ENCODE assay signal across 8 cellular contexts in genomic region chr3:169813757-169814517, GRCh38. TPM values are rescaled to one million over a fixed set of nuclear protein-coding genes. Genes with fewer than 3 reads are reported as not detected.
DNase-seq lines count a peak whose midpoint lies in the region; ATAC-seq and TF ChIP-seq lines count a peak whose summit lies in the region.

No MANE protein-coding gene starts in this region.

- CTCF ChIA-PET in naive thymus-derived CD4-positive, alpha-beta T cell (lab: Charles Lee) = interaction anchor here (0.6 to 0.9 kb wide), 2 partner anchors 49 to 140 kb away, joined by 3 to 4 read pairs; no protein-coding TSS in a partner anchor

- H3K4me1 ChIP-seq in colonic mucosa (no peaks in the 10 kb centered on the region), testis (no peaks in the 10 kb centered on the region)
- peaks cover 4 to 6% of the 10 kb centered on the region in 2 donors for H3K4me1 ChIP-seq in naive thymus-derived CD4-positive, alpha-beta T cell (ENCODE audit: control insufficient read depth in 2 of 2, insufficient read depth in 2 of 2, low read length in 2 of 2)

- H3K36me3 Mint-ChIP-seq in HFFc6 (ENCODE audit: low read depth) = peaks cover 13% of the 10 kb centered on the region
- peaks cover 0 to 10% (median 4%) of the 10 kb centered on the region in 5 donors for H3K36me3 Mint-ChIP-seq in naive thymus-derived CD4-positive, alpha-beta T cell

- H3K4me3 ChIP-seq in GM12875 (ENCODE audit: low read depth, low read length) (peak overlapping the region; percentile 87), colonic mucosa (peak overlapping the region; percentile 19), testis (peak overlapping the region; percentile 37 to 82)
- peak overlapping the region; percentile 85 for H3K4me3 ChIP-seq in naive thymus-derived CD4-positive, alpha-beta T cell (ENCODE audit: low read length)

- intact Hi-C loops in colonic mucosa (cut with DNase I) = no loop called here
- intact Hi-C loops in naive thymus-derived CD4-positive, alpha-beta T cell (cut with micrococcal nuclease) = loop anchor here (1.0 to 5.0 kb wide), 14 partner anchors 15 to 1058 kb away; partner anchors contain the start of genes GPR160 (in 2 of the 2), PHC3 (in 2 of the 2), RPL22L1 (in 2 of the 2) and SEC62 (in 2 of the 2)
- intact Hi-C loops in testis (cut with DNase I; ENCODE audit: low total_unique reads) = no loop called here

- peak overlapping the region; percentile 87; the same call in 1 of the 2 replicates for H3K4me3 Mint-ChIP-seq in HFFc6
- peak overlapping the region; percentile 79 to 91 (median 86) for H3K4me3 Mint-ChIP-seq in naive thymus-derived CD4-positive, alpha-beta T cell

- ATAC-seq in naive thymus-derived CD4-positive, alpha-beta T cell = peak; percentile 90
- no peak for ATAC-seq in omental fat pad (ENCODE audit: low FRiP score)

- peak overlapping the region; percentile 82; the same call in 1 of the 2 replicates for H3K27ac Mint-ChIP-seq in HFFc6
- peak overlapping the region in 8 of 9 donors; percentile 7 to 92 (median 52) for H3K27ac Mint-ChIP-seq in naive thymus-derived CD4-positive, alpha-beta T cell

- H3K9me3 ChIP-seq in colonic mucosa (no peaks in the 10 kb centered on the region), testis (no peaks in the 10 kb centered on the region)
- no peaks in the 10 kb centered on the region for H3K9me3 ChIP-seq in naive thymus-derived CD4-positive, alpha-beta T cell (ENCODE audit: control insufficient read depth in 2 of 3, low read length in 3 of 3)

- H3K9me3 Mint-ChIP-seq in HFFc6 = peaks cover 15% of the 10 kb centered on the region
- peaks cover 0 to 22% (median 10%) of the 10 kb centered on the region in 11 donors for H3K9me3 Mint-ChIP-seq in naive thymus-derived CD4-positive, alpha-beta T cell

- H3K27me3 ChIP-seq in colonic mucosa (no peaks in the 10 kb centered on the region), testis (no peaks in the 10 kb centered on the region)
- no peaks in the 10 kb centered on the region for H3K27me3 ChIP-seq in naive thymus-derived CD4-positive, alpha-beta T cell (ENCODE audit: control insufficient read depth in 2 of 2, insufficient read depth in 2 of 2, low read length in 2 of 2)

- peaks cover 42% of the 10 kb centered on the region for H3K4me1 Mint-ChIP-seq in HFFc6 (ENCODE audit: low read depth)
- H3K4me1 Mint-ChIP-seq in naive thymus-derived CD4-positive, alpha-beta T cell = peaks cover 21 to 34% (median 25%) of the 10 kb centered on the region in 7 donors

- DNase-seq in HFFc6 = no peak
- DNase-seq in NCI-H1105 (lab: John Stamatoyannopoulos, UW) = peak; percentile 73
- peak; percentile 22 to 37 (median 31) for DNase-seq in activated CD4-positive, CD25-positive, alpha-beta regulatory T cell (lab: John Stamatoyannopoulos, UW)
- peak; percentile 73 for DNase-seq in colonic mucosa
- DNase-seq in naive thymus-derived CD4-positive, alpha-beta T cell = peak; percentile 37 to 81 (median 71)
- DNase-seq in testis = no peak
- no peak for DNase-seq in omental fat pad (ENCODE audit: low spot score)

- TF ChIP-seq POLR2A in testis (IDR thresholded peaks at IDR 0.05) = no peak

- WGBS in testis, 2 donors = 37 to 50% methylated on average over 27 of the region's 27 CpGs

- H3K9ac ChIP-seq in colonic mucosa (ENCODE audit: low read depth in 2 of 2, low read length in 2 of 2) = peak overlapping the region in 1 of 2 donors; percentile 38

- H3K27me3 Mint-ChIP-seq in HFFc6 (ENCODE audit: insufficient read depth) = peaks cover 2% of the 10 kb centered on the region; the same call in 1 of the 2 replicates
- H3K27me3 Mint-ChIP-seq in naive thymus-derived CD4-positive, alpha-beta T cell = peaks cover under 1 to 30% (median 10%) of the 10 kb centered on the region in 5 donors

- peak; percentile 81 for TF ChIP-seq CTCF in GM12875 (IDR thresholded peaks at IDR 0.05; ENCODE audit: borderline replicate concordance, insufficient read depth, low read depth, low read length)
- no peak; the same call in 1 of the 2 replicates for TF ChIP-seq CTCF in HFFc6 (IDR thresholded peaks at IDR 0.05)
- TF ChIP-seq CTCF in colonic mucosa (IDR thresholded peaks at IDR 0.05) = peak; percentile 43
- no peak for TF ChIP-seq CTCF in testis (IDR thresholded peaks at IDR 0.05)
- TF ChIP-seq CTCF in omental fat pad (IDR thresholded peaks at IDR 0.05) = no peak

- no peak overlapping the region for H3K27ac ChIP-seq in colonic mucosa
- H3K27ac ChIP-seq in naive thymus-derived CD4-positive, alpha-beta T cell (ENCODE audit: low read depth, low read length) = no peak overlapping the region
- no peak overlapping the region for H3K27ac ChIP-seq in testis

- no peaks in the 10 kb centered on the region for H3K36me3 ChIP-seq in colonic mucosa
- peaks cover 0 to 6% (median 0%) of the 10 kb centered on the region in 3 experiments for H3K36me3 ChIP-seq in naive thymus-derived CD4-positive, alpha-beta T cell (ENCODE audit: control insufficient read depth in 2 of 3, insufficient read depth in 3 of 3, low read length in 3 of 3)
- no peaks in the 10 kb centered on the region for H3K36me3 ChIP-seq in testis (ENCODE audit: low read depth, missing control alignments)

- POLR2A ChIA-PET in naive thymus-derived CD4-positive, alpha-beta T cell (lab: Charles Lee) = interaction anchor here (0.6 to 1.2 kb wide), 2 partner anchors 365 to 1437 kb away, joined by 3 read pairs; no protein-coding TSS in a partner anchor

RNA-seq across cellular contexts. Expression of gene LRRC34, which starts 1.2 kb away (rescaled TPM):
- total RNA-seq in HFFc6 (2021; fragmentation: NEBNext Ultra II Directional; extraction: Animal tissue kit (Norgen Biotek cat#: 25700)) = 1 to 10 TPM in 3 of 6 experiments, under 1 TPM in 3; 0.59 to 1.5 (median 0.94) TPM
- total RNA-seq in colonic mucosa (under 1 TPM; 0.77 to 0.82 TPM), testis (1 to 10 TPM; 9.4 to 9.7 TPM), omental fat pad (10 to 100 TPM in 1 of 4 donors, 1 to 10 TPM in 3; 1.9 to 14.8 (median 2.7) TPM)
- 1 to 10 TPM in 1 of 5 experiments, under 1 TPM in 4; 0.30 to 3.7 (median 0.42) TPM for total RNA-seq in naive thymus-derived CD4-positive, alpha-beta T cell
- polyA plus RNA-seq in naive thymus-derived CD4-positive, alpha-beta T cell = under 1 TPM; 0.26 to 0.40 TPM
- polyA plus RNA-seq in testis (ENCODE audit: insufficient read depth, low read depth, low replicate concordance) = 32.8 TPM

RNA-seq across cellular contexts. Expression of gene LRRIQ4, which starts 1.3 kb away (rescaled TPM):
- total RNA-seq in HFFc6 (2021; fragmentation: NEBNext Ultra II Directional; extraction: Animal tissue kit (Norgen Biotek cat#: 25700)) = not detected
- total RNA-seq in colonic mucosa = not detected
- under 1 TPM in 1 of 5 experiments, not detected in 4; 0.12 TPM for total RNA-seq in naive thymus-derived CD4-positive, alpha-beta T cell
- not detected for polyA plus RNA-seq in naive thymus-derived CD4-positive, alpha-beta T cell
- 1 to 10 TPM in 1 of 2 donors, under 1 TPM in 1; 0.68 to 1.3 TPM for total RNA-seq in testis
- polyA plus RNA-seq in testis (ENCODE audit: insufficient read depth, low read depth, low replicate concordance) = 3.4 TPM
- under 1 TPM in 1 of 4 donors, not detected in 3; 0.25 TPM for total RNA-seq in omental fat pad

RNA-seq across cellular contexts. Expression of gene MYNN, which starts 40.7 kb away (rescaled TPM):
- 10 to 100 TPM; 10.9 to 13.8 (median 11.7) TPM for total RNA-seq in HFFc6 (2021; fragmentation: NEBNext Ultra II Directional; extraction: Animal tissue kit (Norgen Biotek cat#: 25700))
- 10 to 100 TPM; 11.1 to 12.9 TPM for total RNA-seq in colonic mucosa
- 10 to 100 TPM; 16.2 to 20.8 (median 19.0) TPM for total RNA-seq in naive thymus-derived CD4-positive, alpha-beta T cell
- polyA plus RNA-seq in naive thymus-derived CD4-positive, alpha-beta T cell = 10 to 100 TPM; 12.8 to 16.3 TPM
- 10 to 100 TPM; 14.6 to 22.4 TPM for total RNA-seq in testis
- 27.0 TPM for polyA plus RNA-seq in testis (ENCODE audit: insufficient read depth, low read depth, low replicate concordance)
- 10 to 100 TPM; 12.2 to 19.5 (median 15.7) TPM for total RNA-seq in omental fat pad

RNA-seq across cellular contexts. Expression of gene ACTRT3, which starts 44.6 kb away (rescaled TPM):
- 1 to 10 TPM; 1.2 to 3.5 (median 1.7) TPM for total RNA-seq in HFFc6 (2021; fragmentation: NEBNext Ultra II Directional; extraction: Animal tissue kit (Norgen Biotek cat#: 25700))
- total RNA-seq in colonic mucosa (1 to 10 TPM; 1.2 to 1.6 TPM), testis (10 to 100 TPM; 26.7 to 47.4 TPM), omental fat pad (1 to 10 TPM; 2.3 to 4.8 (median 2.8) TPM)
- under 1 TPM in 1 of 5 experiments, not detected in 4; 0.36 TPM for total RNA-seq in naive thymus-derived CD4-positive, alpha-beta T cell
- polyA plus RNA-seq in naive thymus-derived CD4-positive, alpha-beta T cell = under 1 TPM in 1 of 2 donors, not detected in 1; 0.32 TPM
- polyA plus RNA-seq in testis (ENCODE audit: insufficient read depth, low read depth, low replicate concordance) = 104 TPM

RNA-seq across cellular contexts. Expression of gene TERC, which starts 49.1 kb away (rescaled TPM):
- 10 to 100 TPM in 5 of 6 experiments, 1 to 10 TPM in 1; 9.7 to 24.5 (median 13.3) TPM for total RNA-seq in HFFc6 (2021; fragmentation: NEBNext Ultra II Directional; extraction: Animal tissue kit (Norgen Biotek cat#: 25700))
- total RNA-seq in colonic mucosa (1 to 10 TPM; 5.5 to 9.6 TPM), testis (1,000 to 10,000 TPM in 1 of 2 donors, 100 to 1,000 TPM in 1; 512 to 1,059 TPM), omental fat pad (100 to 1,000 TPM in 3 of 4 donors, 10 to 100 TPM in 1; 54.1 to 206 (median 162) TPM)
- total RNA-seq in naive thymus-derived CD4-positive, alpha-beta T cell = 10 to 100 TPM in 2 of 5 experiments, 1 to 10 TPM in 3; 4.0 to 19.4 (median 7.4) TPM
- polyA plus RNA-seq in naive thymus-derived CD4-positive, alpha-beta T cell = 1 to 10 TPM in 1 of 2 donors, not detected in 1; 1.1 TPM
- not detected for polyA plus RNA-seq in testis (ENCODE audit: insufficient read depth, low read depth, low replicate concordance)

Comparison
In these comparisons a context has a peak if more than half of its experiments do, and no peak if none do; other contexts are left out.
1. H3K4me3 ChIP-seq: peak in every context shown above with its lines; median percentile 87 in GM12875; 85 in naive thymus-derived CD4-positive, alpha-beta T cell; 60 in testis; 19 in colonic mucosa.
2. CTCF ChIP-seq: peak in GM12875 (single experiment) and colonic mucosa (single experiment); none in HFFc6 (single experiment), testis (0 of 3) and omental fat pad (0 of 3).
3. DNase-seq: peak in NCI-H1105 (single experiment), activated CD4-positive, CD25-positive, alpha-beta regulatory T cell (4 of 4), colonic mucosa (single experiment) and naive thymus-derived CD4-positive, alpha-beta T cell (9 of 9); none in HFFc6 (single experiment), testis (single experiment) and omental fat pad (single experiment).
4. intact Hi-C loops: an anchor here in naive thymus-derived CD4-positive, alpha-beta T cell (1.0 to 5.0 kb wide); none called in colonic mucosa and testis.